8 cellular contexts compared by ENCODE assay signal in genomic region chr1:101026394-101026788, GRCh38. TPM values are rescaled to one million over a fixed set of nuclear protein-coding genes. Genes with fewer than 3 reads are reported as not detected.
A peak's percentile ranks its signal among the peaks of the same experiment; 100 is the strongest.
DNase-seq lines count a peak whose midpoint lies in the region; ATAC-seq and TF ChIP-seq lines count a peak whose summit lies in the region.

No MANE protein-coding gene starts in this region.

- CTCF ChIA-PET in RWPE1 (lab: Yijun Ruan, JAX), result interaction anchor here (0.6 kb wide), 1 partner anchor 262 kb away, joined by 3 read pairs; no protein-coding TSS in a partner anchor

- H3K36me3 ChIP-seq in esophagus squamous epithelium, result peaks cover 0 to 8% (median 0%) of the 10 kb centered on the region in 3 donors
- no peaks in the 10 kb centered on the region for H3K36me3 ChIP-seq in rectal smooth muscle tissue (ENCODE audit: control insufficient read depth, insufficient read depth, low read length)

- POLR2A ChIA-PET in RWPE1 (lab: Yijun Ruan, JAX; ENCODE audit: low non-redundant PET), result interaction anchor here (0.5 kb wide), 1 partner anchor 198 kb away, joined by 3 read pairs; no protein-coding TSS in a partner anchor

- DNase-seq in GM12864 (ENCODE audit: low read depth) (no peak), RWPE1 (ENCODE audit: low spot score) (no peak), esophagus squamous epithelium (lab: John Stamatoyannopoulos, UW) (no peak), cortex of kidney (lab: John Stamatoyannopoulos, UW) (no peak), NCI-H187 treated with DMSO at 0.1 percent for 48 hours (lab: John Stamatoyannopoulos, UW) (no peak)

- H3K4me3 ChIP-seq in GM12864 (ENCODE audit: low read depth, low read length), result peak overlapping the region; percentile 60
- peak overlapping the region; percentile 78 to 92 (median 80) for H3K4me3 ChIP-seq in esophagus squamous epithelium
- peak overlapping the region; percentile 77 for H3K4me3 ChIP-seq in rectal smooth muscle tissue (ENCODE audit: low read length)

- intact Hi-C loops in esophagus squamous epithelium (cut with DNase I), result no loop called here

- ATAC-seq in GM18873 (IDR thresholded peaks at IDR 0.05; ENCODE audit: low FRiP score, unreplicated experiment), result no peak
- no peak for ATAC-seq in HG02763 (IDR thresholded peaks at IDR 0.05; ENCODE audit: unreplicated experiment)

- TF ChIP-seq CTCF in GM12864 (IDR thresholded peaks at IDR 0.05; ENCODE audit: low read depth, low read length, missing control alignments) (no peak), RWPE1 (conservative IDR thresholded peaks at IDR 0.05; ENCODE audit: low read depth) (no peak), esophagus squamous epithelium (IDR thresholded peaks at IDR 0.05) (no peak)

- H3K9ac ChIP-seq in rectal smooth muscle tissue (ENCODE audit: low read length), result no peak overlapping the region

- WGBS in esophagus squamous epithelium, 2 donors, result 43 to 45% methylated on average over 5 of the region's 5 CpGs

- H3K27ac ChIP-seq in RWPE1 (peak overlapping the region; percentile 78), esophagus squamous epithelium (peak overlapping the region; percentile 86 to 91 (median 90)), rectal smooth muscle tissue (ENCODE audit: low read depth, low read length) (peak overlapping the region; percentile 67)

- H3K27me3 ChIP-seq in esophagus squamous epithelium, result no peaks in the 10 kb centered on the region
- H3K27me3 ChIP-seq in rectal smooth muscle tissue (ENCODE audit: control insufficient read depth, insufficient read depth, low read length), result no peaks in the 10 kb centered on the region

- H3K4me1 ChIP-seq in esophagus squamous epithelium, result peaks cover 7 to 45% (median 9%) of the 10 kb centered on the region in 3 donors
- H3K4me1 ChIP-seq in rectal smooth muscle tissue (ENCODE audit: control insufficient read depth, insufficient read depth, low read length), result peaks cover 7% of the 10 kb centered on the region

- no peak for TF ChIP-seq POLR2A in esophagus squamous epithelium (IDR thresholded peaks at IDR 0.05)

- no peaks in the 10 kb centered on the region for H3K9me3 ChIP-seq in esophagus squamous epithelium

RNA-seq across cellular contexts. Expression of gene DPH5, which starts 0.8 kb away (rescaled TPM):
- total RNA-seq in esophagus squamous epithelium, result 10 to 100 TPM in 3 of 4 donors, 1 to 10 TPM in 1; 8.1 to 22.2 (median 16.4) TPM
